8 cellular contexts compared by ENCODE assay signal in the genomic region with DNA sequence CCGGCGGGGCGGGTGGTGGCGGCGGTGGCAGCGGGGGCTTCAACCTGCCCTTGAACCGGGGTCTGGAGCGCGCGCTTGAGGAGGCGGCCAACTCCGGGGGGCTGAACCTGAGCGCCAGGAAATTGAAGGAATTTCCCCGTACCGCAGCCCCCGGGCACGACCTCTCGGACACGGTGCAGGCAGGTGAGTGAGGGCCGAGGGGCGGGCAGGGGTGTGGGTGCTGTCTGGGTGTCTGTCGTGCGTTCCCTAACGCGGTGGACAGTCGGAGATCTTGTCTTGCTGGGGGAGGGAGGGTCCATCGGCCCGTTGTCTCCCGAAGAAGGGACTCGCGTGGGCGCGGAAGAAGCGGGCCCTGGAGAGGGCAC. TPM values are rescaled to one million over a fixed set of nuclear protein-coding genes. Genes with fewer than 3 reads are reported as not detected.
DNase-seq lines count a peak whose midpoint lies in the region; ATAC-seq and TF ChIP-seq lines count a peak whose summit lies in the region.

No MANE protein-coding gene starts in this region.

- peak overlapping the region; percentile 79 to 98 (median 93) for H3K4me3 ChIP-seq in sigmoid colon

- TF ChIP-seq EP300 in sigmoid colon (IDR thresholded peaks at IDR 0.05) = no peak

- peak in 2 of 10 experiments; percentile 6 to 7 for DNase-seq in CD4-positive, alpha-beta T cell
- no peak for DNase-seq in activated CD4-positive, alpha-beta memory T cell treated with anti-CD3 and anti-CD28 coated beads for 36 hours
- peak; percentile 15 for DNase-seq in germinal center (ENCODE audit: low spot score)
- peak; percentile 76 for DNase-seq in sigmoid colon
- no peak for DNase-seq in activated effector memory CD4-positive, alpha-beta T cell treated with Interleukin-2 at 50 U/mL for 16 hours
- no peak for DNase-seq in middle frontal gyrus (ENCODE audit: extremely low spot score, low spot score)

- CTCF ChIA-PET in CD4-positive, alpha-beta T cell (lab: Charles Lee) = no interaction called here
- CTCF ChIA-PET in activated CD4-positive, alpha-beta memory T cell treated with anti-CD3 and anti-CD28 coated beads for 36 hours (lab: Charles Lee) = interaction anchor here (2.8 kb wide), 2 partner anchors 12 to 167 kb away, joined by 15 to 103 read pairs; no protein-coding TSS in a partner anchor

- peaks cover 6% of the 10 kb centered on the region for H3K27me3 ChIP-seq in CD4-positive, alpha-beta T cell (ENCODE audit: control insufficient read depth, insufficient read depth, low read length)
- H3K27me3 ChIP-seq in sigmoid colon = no peaks in the 10 kb centered on the region

- peaks cover 0 to 39% (median 27%) of the 10 kb centered on the region in 4 donors for H3K4me1 ChIP-seq in sigmoid colon

- peak overlapping the region; percentile 89 for H3K27ac Mint-ChIP-seq in CD4-positive, alpha-beta T cell
- peak overlapping the region; percentile 87 for H3K27ac Mint-ChIP-seq in activated CD4-positive, alpha-beta memory T cell treated with anti-CD3 and anti-CD28 coated beads for 36 hours

- ATAC-seq in CD4-positive, alpha-beta T cell (ENCODE audit: poor library complexity) = no peak
- ATAC-seq in HG02642 (IDR thresholded peaks at IDR 0.05; ENCODE audit: poor library complexity, unreplicated experiment) (peak; percentile 7), HG02884 (IDR thresholded peaks at IDR 0.05; ENCODE audit: unreplicated experiment) (no peak)

- H3K36me3 Mint-ChIP-seq in CD4-positive, alpha-beta T cell (ENCODE audit: low read depth) = peaks cover 6% of the 10 kb centered on the region
- H3K36me3 Mint-ChIP-seq in activated CD4-positive, alpha-beta memory T cell treated with anti-CD3 and anti-CD28 coated beads for 36 hours = no peaks in the 10 kb centered on the region

- H3K4me3 Mint-ChIP-seq in CD4-positive, alpha-beta T cell = peak overlapping the region; percentile 97
- peak overlapping the region; percentile 90 for H3K4me3 Mint-ChIP-seq in activated CD4-positive, alpha-beta memory T cell treated with anti-CD3 and anti-CD28 coated beads for 36 hours

- TF ChIP-seq POLR2A in sigmoid colon (IDR thresholded peaks at IDR 0.05) = no peak

- POLR2A ChIA-PET in CD4-positive, alpha-beta T cell (lab: Charles Lee) = interaction anchor here (0.9 to 1.1 kb wide), 3 partner anchors 39 to 244 kb away, joined by 3 read pairs; a partner anchor contains a TSS
- POLR2A ChIA-PET in activated CD4-positive, alpha-beta memory T cell treated with anti-CD3 and anti-CD28 coated beads for 36 hours (lab: Charles Lee) = interaction anchor here (0.8 kb wide), 1 partner anchor 40 kb away, joined by 3 read pairs; no protein-coding TSS in a partner anchor

- H3K27ac ChIP-seq in CD4-positive, alpha-beta T cell (ENCODE audit: low read depth, low read length) = peak overlapping the region; percentile 72
- H3K27ac ChIP-seq in sigmoid colon = peak overlapping the region; percentile 93 to 97 (median 94)

- 1% methylated on average over 34 of the region's 34 CpGs for WGBS in sigmoid colon, 2 donors

- H3K36me3 ChIP-seq in sigmoid colon = no peaks in the 10 kb centered on the region

- no peaks in the 10 kb centered on the region for H3K27me3 Mint-ChIP-seq in CD4-positive, alpha-beta T cell
- no peaks in the 10 kb centered on the region for H3K27me3 Mint-ChIP-seq in activated CD4-positive, alpha-beta memory T cell treated with anti-CD3 and anti-CD28 coated beads for 36 hours

- no peaks in the 10 kb centered on the region for H3K9me3 Mint-ChIP-seq in CD4-positive, alpha-beta T cell
- H3K9me3 Mint-ChIP-seq in activated CD4-positive, alpha-beta memory T cell treated with anti-CD3 and anti-CD28 coated beads for 36 hours = no peaks in the 10 kb centered on the region

- TF ChIP-seq CTCF in CD4-positive, alpha-beta T cell (IDR thresholded peaks at IDR 0.05) = no peak
- TF ChIP-seq CTCF in sigmoid colon (IDR thresholded peaks at IDR 0.05) = no peak

- intact Hi-C loops in CD4-positive, alpha-beta T cell (cut with DNase I, micrococcal nuclease) = loop anchor here (5.0 to 10.0 kb wide), 2 partner anchors 114 to 1639 kb away; no protein-coding TSS in a partner anchor
- intact Hi-C loops in activated CD4-positive, alpha-beta memory T cell treated with anti-CD3 and anti-CD28 coated beads for 36 hours (cut with micrococcal nuclease) = loop anchor here (1.0 to 5.0 kb wide), 2 partner anchors 40 to 376 kb away; no protein-coding TSS in a partner anchor
- intact Hi-C loops in sigmoid colon (cut with DNase I) = loop anchor here (2.0 to 5.0 kb wide), 4 partner anchors 63 to 243 kb away; a partner anchor contains a TSS

- no peaks in the 10 kb centered on the region for H3K9me3 ChIP-seq in CD4-positive, alpha-beta T cell (ENCODE audit: control insufficient read depth, low read length)
- H3K9me3 ChIP-seq in sigmoid colon = no peaks in the 10 kb centered on the region

- H3K4me1 Mint-ChIP-seq in CD4-positive, alpha-beta T cell (ENCODE audit: low read depth) = peaks cover 52% of the 10 kb centered on the region
- peaks cover 36% of the 10 kb centered on the region for H3K4me1 Mint-ChIP-seq in activated CD4-positive, alpha-beta memory T cell treated with anti-CD3 and anti-CD28 coated beads for 36 hours (ENCODE audit: low read depth)

RNA-seq across cellular contexts. Expression of a gene that starts 0.5 kb away (rescaled TPM):
- 10 to 100 TPM; 13.4 to 14.7 TPM for total RNA-seq in CD4-positive, alpha-beta T cell
- 10 to 100 TPM; 16.9 to 17.9 TPM for total RNA-seq in activated CD4-positive, alpha-beta memory T cell treated with anti-CD3 and anti-CD28 coated beads for 36 hours
- 10 to 100 TPM; 32.4 to 54.0 (median 40.7) TPM for total RNA-seq in sigmoid colon
- 1 to 10 TPM; 4.2 to 8.4 (median 5.1) TPM for polyA plus RNA-seq in sigmoid colon

Comparison
In these comparisons a context has a peak if more than half of its experiments do, and no peak if none do; other contexts are left out.
1. DNase-seq: peak in germinal center (single experiment) and sigmoid colon (single experiment); none in activated CD4-positive, alpha-beta memory T cell treated with anti-CD3 and anti-CD28 coated beads for 36 hours (single experiment), activated effector memory CD4-positive, alpha-beta T cell treated with Interleukin-2 at 50 U/mL for 16 hours (single experiment) and middle frontal gyrus (single experiment).